In the genomic region with DNA sequence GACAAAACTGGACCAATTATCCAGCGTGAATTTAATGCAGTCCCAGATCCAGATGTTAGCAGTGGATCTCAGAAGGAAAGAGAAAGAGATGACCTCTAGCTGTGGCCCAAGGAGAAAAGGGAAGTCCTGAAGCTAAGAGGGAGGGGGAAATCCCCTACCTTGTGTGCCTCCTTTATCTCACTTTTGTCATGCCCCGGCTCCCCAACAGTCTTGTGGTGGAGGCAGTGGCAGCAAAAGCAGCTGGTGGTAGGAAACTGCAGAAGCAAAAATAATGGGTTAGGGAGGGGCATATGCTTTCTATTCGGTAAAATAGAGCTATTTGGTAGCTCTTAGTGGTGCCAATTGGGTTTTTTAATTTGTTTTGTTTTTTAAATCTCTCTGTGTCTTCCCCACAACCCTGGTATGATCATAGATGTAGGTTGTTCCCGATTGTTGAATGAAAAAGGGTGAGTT, we compare ENCODE assay signal across 8 cellular contexts. TPM values are rescaled to one million over a fixed set of nuclear protein-coding genes. Genes with fewer than 3 reads are reported as not detected.
A peak's percentile ranks its signal among the peaks of the same experiment; 100 is the strongest.
DNase-seq lines count a peak whose midpoint lies in the region; ATAC-seq and TF ChIP-seq lines count a peak whose summit lies in the region.

No MANE protein-coding gene starts in this region.

- H3K9ac ChIP-seq in neural progenitor cell: no peak overlapping the region

- peak; percentile 58 to 83 for ATAC-seq in activated T-cell treated with anti-CD3 and anti-CD28 coated beads, Interleukin-2, amount 50 U/mL, for 4 hours
- peak; percentile 99 for ATAC-seq in HG02884 (IDR thresholded peaks at IDR 0.05; ENCODE audit: unreplicated experiment)

- H3K36me3 Mint-ChIP-seq in activated T-cell treated with anti-CD3 and anti-CD28 coated beads, Interleukin-2, amount 50 U/mL, for 4 hours (ENCODE audit: insufficient read depth): peaks cover 8% of the 10 kb centered on the region
- no peaks in the 10 kb centered on the region for H3K36me3 Mint-ChIP-seq in neural progenitor cell

- H3K4me1 Mint-ChIP-seq in activated T-cell treated with anti-CD3 and anti-CD28 coated beads, Interleukin-2, amount 50 U/mL, for 4 hours (ENCODE audit: low read depth): peaks cover 36% of the 10 kb centered on the region
- peaks cover 11% of the 10 kb centered on the region for H3K4me1 Mint-ChIP-seq in neural progenitor cell

- H4K20me1 ChIP-seq in neural progenitor cell (ENCODE audit: low read depth): no peaks in the 10 kb centered on the region

- no peaks in the 10 kb centered on the region for H3F3A ChIP-seq in neural progenitor cell (ENCODE audit: low read depth)

- no peak overlapping the region for H3K4me3 ChIP-seq in neural progenitor cell

- H3K36me3 ChIP-seq in neural progenitor cell: no peaks in the 10 kb centered on the region

- H3K4me1 ChIP-seq in neural progenitor cell: peaks cover 7% of the 10 kb centered on the region

- no peak for TF ChIP-seq CTCF in neural progenitor cell (IDR thresholded peaks at IDR 0.05)

- H3K4me2 ChIP-seq in neural progenitor cell: no peak overlapping the region

- H3K27ac ChIP-seq in neural progenitor cell: no peak overlapping the region

- H3K9me3 ChIP-seq in neural progenitor cell (ENCODE audit: low read depth): no peaks in the 10 kb centered on the region

- H3K79me2 ChIP-seq in neural progenitor cell (ENCODE audit: low read depth): no peaks in the 10 kb centered on the region

- H3K27me3 ChIP-seq in neural progenitor cell: no peaks in the 10 kb centered on the region

- peak overlapping the region; percentile 69 for H3K4me3 Mint-ChIP-seq in activated T-cell treated with anti-CD3 and anti-CD28 coated beads, Interleukin-2, amount 50 U/mL, for 4 hours
- no peak overlapping the region for H3K4me3 Mint-ChIP-seq in neural progenitor cell

- H3K27me3 Mint-ChIP-seq in activated T-cell treated with anti-CD3 and anti-CD28 coated beads, Interleukin-2, amount 50 U/mL, for 4 hours (ENCODE audit: low read depth): no peaks in the 10 kb centered on the region
- H3K27me3 Mint-ChIP-seq in neural progenitor cell (ENCODE audit: insufficient read depth, low read depth): no peaks in the 10 kb centered on the region

- H3K27ac Mint-ChIP-seq in neural progenitor cell: no peak overlapping the region

- H3K9me3 Mint-ChIP-seq in activated T-cell treated with anti-CD3 and anti-CD28 coated beads, Interleukin-2, amount 50 U/mL, for 4 hours: peaks cover 6% of the 10 kb centered on the region
- H3K9me3 Mint-ChIP-seq in neural progenitor cell: peaks cover 6% of the 10 kb centered on the region

- DNase-seq in activated T-cell treated with anti-CD3 and anti-CD28 coated beads, Interleukin-2, amount 50 U/mL, for 4 hours: no peak
- no peak for DNase-seq in activated T-cell treated with anti-CD3 and anti-CD28 coated beads for 4 hours
- DNase-seq in SKM-1 (lab: John Stamatoyannopoulos, UW; ENCODE audit: unreplicated experiment): peak; percentile 49
- no peak for DNase-seq in neural progenitor cell (ENCODE audit: low spot score)
- DNase-seq in EL: no peak
- DNase-seq in NCI-H82 treated with DMSO at 0.1 percent for 48 hours (lab: John Stamatoyannopoulos, UW; ENCODE audit: unreplicated experiment): no peak
- no peak for DNase-seq in SIG-M5 (lab: John Stamatoyannopoulos, UW)

- peak overlapping the region; percentile 11 for H2AFZ ChIP-seq in neural progenitor cell (replicated peaks)

RNA-seq across cellular contexts. Expression of gene MCTP2, which starts 56.5 kb away (rescaled TPM):
- total RNA-seq in activated T-cell treated with anti-CD3 and anti-CD28 coated beads, Interleukin-2, amount 50 U/mL, for 4 hours: 10 to 100 TPM in 2 of 3 donors, 1 to 10 TPM in 1; 9.5 to 18.1 (median 14.2) TPM
- total RNA-seq in neural progenitor cell (ENCODE audit: low replicate concordance): 0.17 and 0.56 TPM in 2 replicates
